ENCODE assay signal across 1 cellular context in the genomic region with DNA sequence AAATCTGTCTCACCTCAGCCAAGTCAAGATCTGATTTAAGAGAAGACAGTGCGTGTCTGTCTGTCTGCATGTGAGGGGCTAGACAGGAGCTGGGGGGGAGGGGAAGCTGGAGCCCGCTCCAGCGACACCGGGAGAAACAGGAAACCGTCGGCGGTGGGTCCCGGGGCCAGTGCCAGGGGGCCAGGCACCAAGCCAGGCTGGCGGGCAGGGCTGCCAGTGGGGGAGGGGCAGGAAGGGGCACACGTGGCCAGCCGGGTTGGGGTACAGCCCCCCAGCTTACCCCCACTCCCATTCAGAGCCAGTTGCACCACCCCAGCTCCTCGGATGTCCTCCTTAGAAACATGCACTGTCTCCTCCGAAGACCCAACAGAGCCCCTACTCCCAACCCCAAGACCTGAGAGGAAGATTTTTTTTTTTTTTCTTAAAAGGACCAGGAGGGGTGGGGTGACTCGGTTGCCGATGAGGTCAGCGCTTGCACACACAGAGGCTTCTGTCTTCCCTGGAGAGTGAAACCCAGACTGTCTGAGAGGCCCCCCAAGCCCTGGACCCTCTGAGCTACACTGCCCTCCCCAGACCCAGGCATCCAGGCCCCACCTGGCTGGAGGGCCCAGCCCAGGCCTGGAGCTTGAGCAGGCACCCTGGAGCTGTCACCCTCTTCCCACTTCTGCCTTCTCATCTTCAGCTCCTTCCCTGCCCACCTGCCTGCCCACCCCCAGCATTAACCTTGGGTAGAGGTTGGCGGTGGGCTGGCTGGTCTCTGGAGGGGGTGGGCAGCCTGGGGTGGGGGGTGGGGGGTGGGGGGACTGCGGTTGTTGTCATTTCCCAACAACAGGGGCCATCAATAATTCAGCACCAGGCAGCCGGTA.
TF ChIP-seq lines count a peak whose summit lies in the region.

No MANE protein-coding gene starts in this region.

TF ChIP-seq in SK-N-SH, 30 proteins besides CTCF, POLR2A, EP300 and RAD21 (continued from another document):
- TF ChIP-seq SMC3 (IDR thresholded peaks at IDR 0.05; ENCODE audit: low read depth, low read length) (no peak), FOXM1 (IDR thresholded peaks at IDR 0.05; ENCODE audit: low read depth) (no peak), NRF1 (IDR thresholded peaks at IDR 0.05; ENCODE audit: low read depth, low read length) (no peak), POLR2AphosphoS5 (IDR thresholded peaks at IDR 0.05; ENCODE audit: low read depth, low read length) (peak; percentile 12; the same call in 1 of the 2 replicates), YY1 (IDR thresholded peaks at IDR 0.05; ENCODE audit: low read depth) (no peak), TAF1 (IDR thresholded peaks at IDR 0.05; ENCODE audit: borderline replicate concordance, low read depth, low read length) (no peak), NFIC (IDR thresholded peaks at IDR 0.05; ENCODE audit: borderline replicate concordance) (peak; percentile 91)
TF ChIP-seq in SK-N-SH: peak in this region for 7.
